Comparison of ENCODE assay signal across 24 cellular contexts in genomic region chr16:14121872-14122271, GRCh38.
"Had no signal": no experiment of that assay in that cellular context is flagged by ENCODE, and none has a peak within 500 bp of the region (broad histone marks: within the 10 kb centered on the region; RNA-seq: fewer than 3 reads in every experiment).

No MANE protein-coding gene starts in this region.

- ATAC-seq: activated CD4-positive, CD25-positive, alpha-beta regulatory T cell treated with anti-CD3 and anti-CD28 coated beads, Interleukin-2, amount 50 U/mL, for 24 hours; activated CD8-positive, alpha-beta T cell treated with anti-CD3 and anti-CD28 coated beads for 36 hours; PC-3 had no signal

- DNase-seq: activated CD4-positive, alpha-beta T cell treated with anti-CD3 and anti-CD28 coated beads for 4 hours; activated CD8-positive, alpha-beta memory T cell treated with anti-CD3 and anti-CD28 coated beads, Interleukin-2, amount 50 U/mL, for 4 hours; activated CD8-positive, alpha-beta T cell treated with anti-CD3 and anti-CD28 coated beads for 36 hours; activated effector memory CD4-positive, alpha-beta T cell treated with Interleukin-2 at 50 U/mL for 16 hours; activated naive CD4-positive, alpha-beta T cell; activated T-cell treated with anti-CD3 and anti-CD28 coated beads, Interleukin-2, amount 50 U/mL, for 1 hour; aorta; caudate nucleus; Karpas-422; MM.1S; NCI-H1105; NCI-H1436; NCI-H187 treated with DMSO at 0.1 percent for 48 hours; NCI-H2081 treated with DMSO at 0.1 percent for 48 hours; NCI-H345; NCI-H510A; NCI-H69; NK-92 treated with Interleukin-12 subunit alpha and Interleukin-12 subunit beta, amount 100 ng/mL, for 24 hours; PC-3; SHP77 had no signal

- H3K36me3 ChIP-seq: breast epithelium, SJSA1 had no signal

- H3K27ac ChIP-seq: breast epithelium, SJSA1 had no signal

- H3K27me3 ChIP-seq: breast epithelium, SJSA1 had no signal

- FAIRE-seq: RCC 7860 had no signal

- H3K9me3 ChIP-seq: breast epithelium, SJSA1 had no signal

- H3K4me3 ChIP-seq: breast epithelium, SJSA1 had no signal
